9 cellular contexts compared by ENCODE assay signal in genomic region chr1:205313681-205314308, GRCh38. TPM values are rescaled to one million over a fixed set of nuclear protein-coding genes. Genes with fewer than 3 reads are reported as not detected.
DNase-seq lines count a peak whose midpoint lies in the region; ATAC-seq and TF ChIP-seq lines count a peak whose summit lies in the region.
"Had no signal": no experiment of that assay in that cellular context is flagged by ENCODE, and none has a peak within 500 bp of the region (broad histone marks: within the 10 kb centered on the region; RNA-seq: fewer than 3 reads in every experiment).

No MANE protein-coding gene starts in this region.

- H3K27ac ChIP-seq in HUES6 (ENCODE audit: low read depth, low read length): peak overlapping the region; percentile 82
- peak overlapping the region; percentile 80 for H3K27ac ChIP-seq in muscle layer of duodenum (ENCODE audit: low read length)
- H3K27ac ChIP-seq in upper lobe of right lung: peak overlapping the region; percentile 82
- H3K27ac ChIP-seq: KMS-11 had no signal

- H3K36me3 Mint-ChIP-seq in activated CD8-positive, alpha-beta T cell treated with anti-CD3 and anti-CD28 coated beads for 36 hours (ENCODE audit: low read depth): peaks cover 6% of the 10 kb centered on the region

- H3K4me1 Mint-ChIP-seq in activated CD8-positive, alpha-beta T cell treated with anti-CD3 and anti-CD28 coated beads for 36 hours (ENCODE audit: low read depth): peaks cover 88% of the 10 kb centered on the region

- no peaks in the 10 kb centered on the region for H3K27me3 Mint-ChIP-seq in activated CD8-positive, alpha-beta T cell treated with anti-CD3 and anti-CD28 coated beads for 36 hours

- H3K9me3 Mint-ChIP-seq in activated CD8-positive, alpha-beta T cell treated with anti-CD3 and anti-CD28 coated beads for 36 hours: no peaks in the 10 kb centered on the region

- CTCF ChIA-PET in activated CD8-positive, alpha-beta T cell treated with anti-CD3 and anti-CD28 coated beads for 36 hours (lab: Charles Lee): interaction anchor here (0.9 to 29.5 kb wide), 7 partner anchors 9 to 117 kb away, joined by 3 to 1285 read pairs (median 6); no protein-coding TSS in a partner anchor

- POLR2A ChIA-PET in activated CD8-positive, alpha-beta T cell treated with anti-CD3 and anti-CD28 coated beads for 36 hours (lab: Charles Lee): interaction anchor here (0.6 to 14.6 kb wide), 11 partner anchors 11 to 436 kb away, joined by 3 to 158 read pairs (median 3); no protein-coding TSS in a partner anchor

- intact Hi-C loops in activated CD8-positive, alpha-beta T cell treated with anti-CD3 and anti-CD28 coated beads for 36 hours (cut with micrococcal nuclease): no loop called here
- intact Hi-C loops in upper lobe of right lung (cut with DNase I): no loop called here

- peak overlapping the region; percentile 98 for H3K27ac Mint-ChIP-seq in activated CD8-positive, alpha-beta T cell treated with anti-CD3 and anti-CD28 coated beads for 36 hours

- no peaks in the 10 kb centered on the region for H3K9me3 ChIP-seq in HUES6 (ENCODE audit: control insufficient read depth, insufficient read depth, low read depth, low read length)
- no peaks in the 10 kb centered on the region for H3K9me3 ChIP-seq in muscle layer of duodenum (ENCODE audit: control insufficient read depth in 1 of 2, low read length in 2 of 2)
- H3K9me3 ChIP-seq in upper lobe of right lung: no peaks in the 10 kb centered on the region

- H3K27me3 ChIP-seq in HUES6 (ENCODE audit: control insufficient read depth, insufficient read depth, low read length) (no peaks in the 10 kb centered on the region), muscle layer of duodenum (ENCODE audit: low read depth, low read length) (no peaks in the 10 kb centered on the region), upper lobe of right lung (no peaks in the 10 kb centered on the region)

- peak overlapping the region; percentile 81 for H3K4me3 Mint-ChIP-seq in activated CD8-positive, alpha-beta T cell treated with anti-CD3 and anti-CD28 coated beads for 36 hours

- peak overlapping the region; percentile 22; the same call in 1 of the 2 replicates for H3K4me3 ChIP-seq in HUES6 (ENCODE audit: low read depth, low read length)
- H3K4me3 ChIP-seq in muscle layer of duodenum (ENCODE audit: low read depth in 1 of 2, low read length in 2 of 2): peak overlapping the region in 1 of 2 donors; percentile 25
- peak overlapping the region; percentile 24 for H3K4me3 ChIP-seq in upper lobe of right lung

- peaks cover 62% of the 10 kb centered on the region for H3K4me1 ChIP-seq in HUES6 (ENCODE audit: control insufficient read depth, insufficient read depth, low read length)
- peaks cover 8 to 18% of the 10 kb centered on the region in 2 donors for H3K4me1 ChIP-seq in muscle layer of duodenum (ENCODE audit: control insufficient read depth in 1 of 2, insufficient read depth in 2 of 2, low read length in 2 of 2)
- peaks cover 62% of the 10 kb centered on the region for H3K4me1 ChIP-seq in upper lobe of right lung

- no peak for TF ChIP-seq CTCF in GM10266 (IDR thresholded peaks at IDR 0.05; ENCODE audit: control insufficient read depth, insufficient read depth, low read depth, missing control alignments)
- TF ChIP-seq CTCF in activated CD8-positive, alpha-beta T cell treated with anti-CD3 and anti-CD28 coated beads for 36 hours (IDR thresholded peaks at IDR 0.05): no peak
- no peak for TF ChIP-seq CTCF in upper lobe of right lung (IDR thresholded peaks at IDR 0.05)

- peak overlapping the region; percentile 60 for H3K9ac ChIP-seq in HUES6 (ENCODE audit: low read length)
- H3K9ac ChIP-seq: KMS-11 had no signal

- peak; percentile 88 for ATAC-seq in activated CD8-positive, alpha-beta T cell treated with anti-CD3 and anti-CD28 coated beads for 36 hours
- ATAC-seq in esophagus mucosa (peak; percentile 31), upper lobe of right lung (peak; percentile 70), GM18909 (IDR thresholded peaks at IDR 0.05; ENCODE audit: poor library complexity, unreplicated experiment) (no peak)

- DNase-seq in GM10266 (ENCODE audit: extremely low spot score): peak; percentile 69
- peak; percentile 86 for DNase-seq in activated CD8-positive, alpha-beta T cell treated with anti-CD3 and anti-CD28 coated beads for 36 hours
- peak; percentile 74 for DNase-seq in upper lobe of right lung
- no peak for DNase-seq in GOT3 (lab: John Stamatoyannopoulos, UW)

- H3K36me3 ChIP-seq in HUES6 (ENCODE audit: control insufficient read depth, insufficient read depth, low read length): peaks cover 45% of the 10 kb centered on the region
- peaks cover 5 to 11% of the 10 kb centered on the region in 2 donors for H3K36me3 ChIP-seq in muscle layer of duodenum (ENCODE audit: control insufficient read depth in 1 of 2, insufficient read depth in 2 of 2, low read length in 2 of 2)
- H3K36me3 ChIP-seq in upper lobe of right lung: peaks cover 29% of the 10 kb centered on the region

RNA-seq across cellular contexts. Expression of gene NUAK2, which starts 7.8 kb away (rescaled TPM):
- total RNA-seq in activated CD8-positive, alpha-beta T cell treated with anti-CD3 and anti-CD28 coated beads for 36 hours: 1 to 10 TPM; 1.9 TPM
- total RNA-seq in esophagus mucosa: 28.3 TPM
- total RNA-seq in upper lobe of right lung: 8.8 TPM

RNA-seq across cellular contexts. Expression of gene KLHDC8A, which starts 42.9 kb away (rescaled TPM):
- total RNA-seq in activated CD8-positive, alpha-beta T cell treated with anti-CD3 and anti-CD28 coated beads for 36 hours: not detected
- 3.1 TPM for total RNA-seq in esophagus mucosa
- total RNA-seq in upper lobe of right lung: 0.78 TPM
